In genomic region chr13:109938255-109938936, GRCh38 we compare ENCODE assay signal across 18 cellular contexts.
DNase-seq lines count a peak whose midpoint lies in the region; ATAC-seq, FAIRE-seq and TF ChIP-seq lines count a peak whose summit lies in the region.
"Had no signal": no experiment of that assay in that cellular context is flagged by ENCODE, and none has a peak within 500 bp of the region (broad histone marks: within the 10 kb centered on the region; RNA-seq: fewer than 3 reads in every experiment).

No MANE protein-coding gene starts in this region.

- no peaks in the 10 kb centered on the region for H3K4me1 ChIP-seq in pancreas
- H3K4me1 ChIP-seq: HAP-1 had no signal

- 76 to 81% methylated on average over 10 of the region's 10 CpGs for WGBS in pancreas, 2 donors

- H3K9me3 ChIP-seq in pancreas: no peaks in the 10 kb centered on the region
- H3K9me3 ChIP-seq in WERI-Rb-1 (ENCODE audit: severe bottlenecking): peaks cover 5% of the 10 kb centered on the region
- H3K9me3 ChIP-seq: HAP-1 had no signal

- H3K27me3 ChIP-seq in pancreas (no peaks in the 10 kb centered on the region), WERI-Rb-1 (ENCODE audit: insufficient read depth, low read depth, severe bottlenecking) (no peaks in the 10 kb centered on the region)

- intact Hi-C loops in pancreas (cut with DNase I): no loop called here

- H3K4me3 ChIP-seq in pancreas: no peak overlapping the region
- H3K4me3 ChIP-seq in WERI-Rb-1 (ENCODE audit: low read depth, low read length): no peak overlapping the region
- H3K4me3 ChIP-seq: HAP-1 had no signal

- FAIRE-seq in pancreas (lab: Jason Lieb, UNC): no peak

- no peak for TF ChIP-seq CTCF in pancreas (IDR thresholded peaks at IDR 0.05)
- no peak for TF ChIP-seq CTCF in WERI-Rb-1 (IDR thresholded peaks at IDR 0.05; ENCODE audit: low read depth, low read length)

- ATAC-seq in esophagus mucosa: peak; percentile 86
- peak in 3 of 4 donors; percentile 22 to 54 (median 25) for ATAC-seq in pancreas
- no peak for ATAC-seq in HG03280 (IDR thresholded peaks at IDR 0.05; ENCODE audit: unreplicated experiment)
- ATAC-seq: activated T-helper 17 cell treated with anti-CD3 and anti-CD28 coated beads, Interleukin-2, amount 50 U/mL, for 72 hours had no signal

- no peak overlapping the region for H3K27ac ChIP-seq in pancreas
- H3K27ac ChIP-seq in WERI-Rb-1: no peak overlapping the region

- DNase-seq in ELR (ENCODE audit: low read depth): peak; percentile 82
- peak; percentile 77 for DNase-seq in NCI-H226
- DNase-seq in pancreas: no peak
- no peak for DNase-seq in NOMO-1 (lab: John Stamatoyannopoulos, UW; ENCODE audit: unreplicated experiment in 2 of 2)
- DNase-seq in WERI-Rb-1: no peak
- no peak for DNase-seq in DMS79 treated with DMSO at 0.1 percent for 48 hours (lab: John Stamatoyannopoulos, UW)
- DNase-seq: activated CD4-positive, alpha-beta T cell treated with anti-CD3 and anti-CD28 coated beads, Interleukin-2, amount 50 U/mL, for 1 hour; Caco-2; foreskin melanocyte; islet precursor cell; KBM-7; naive B cell; NCI-H1694 treated with DMSO at 0.1 percent for 48 hours; OCI-M1 had no signal

- H3K36me3 ChIP-seq in pancreas (no peaks in the 10 kb centered on the region), WERI-Rb-1 (no peaks in the 10 kb centered on the region)
- H3K36me3 ChIP-seq: HAP-1 had no signal

Comparison
In these comparisons a context has a peak if more than half of its experiments do, and no peak if none do; other contexts are left out.
1. DNase-seq: peak in ELR (single experiment) and NCI-H226 (single experiment); none in pancreas (0 of 6), NOMO-1 (0 of 2), WERI-Rb-1 (single experiment) and DMS79 treated with DMSO at 0.1 percent for 48 hours (single experiment).